In genomic region chr5:110611817-110612216, GRCh38 we compare ENCODE assay signal across 9 cellular contexts.
"Had no signal": no experiment of that assay in that cellular context is flagged by ENCODE, and none has a peak within 500 bp of the region (broad histone marks: within the 10 kb centered on the region; RNA-seq: fewer than 3 reads in every experiment).

No MANE protein-coding gene starts in this region.

- H3K9me3 ChIP-seq: HAP-1 had no signal

- H3K27ac Mint-ChIP-seq: HFFc6, IgD-negative memory B cell had no signal

- H3K36me3 Mint-ChIP-seq: IgD-negative memory B cell had no signal

- H3K36me3 ChIP-seq: HAP-1 had no signal

- DNase-seq: GOT3, H7, HFFc6, KBM-7 had no signal

- H3K4me1 ChIP-seq: HAP-1 had no signal

- H3K4me3 ChIP-seq: HAP-1 had no signal

- H3K27ac ChIP-seq: HL-60 had no signal

- H3K4me3 Mint-ChIP-seq: HFFc6, IgD-negative memory B cell had no signal

- H3K4me1 Mint-ChIP-seq: IgD-negative memory B cell had no signal

- ATAC-seq: HCT116, HepG2 had no signal
